Comparison of ENCODE assay signal across 8 cellular contexts in the genomic region with DNA sequence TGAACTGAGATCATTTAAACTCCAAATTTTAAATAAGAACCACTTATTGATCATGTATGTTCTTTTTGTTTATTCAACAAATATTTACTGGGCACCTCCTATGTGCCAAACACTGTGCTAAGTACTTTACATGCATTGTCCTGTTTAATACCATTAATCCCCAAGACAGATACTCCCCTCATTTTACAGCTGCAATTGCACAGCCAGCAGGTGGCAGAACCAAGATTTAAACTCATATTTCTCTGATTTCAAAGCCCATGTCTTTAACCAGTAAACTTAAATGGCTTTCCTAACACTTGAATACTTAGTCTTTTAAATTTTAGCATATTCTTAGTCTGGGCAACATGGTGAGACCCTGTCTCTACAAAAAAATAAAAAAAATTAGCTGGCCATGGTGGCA. TPM values are rescaled to one million over a fixed set of nuclear protein-coding genes. Genes with fewer than 3 reads are reported as not detected.
DNase-seq lines count a peak whose midpoint lies in the region; ATAC-seq and TF ChIP-seq lines count a peak whose summit lies in the region.

No MANE protein-coding gene starts in this region.

- TF ChIP-seq CTCF in right lobe of liver (IDR thresholded peaks at IDR 0.05), result peak; percentile 38 to 52 (median 48)

- no peak for TF ChIP-seq POLR2A in right lobe of liver (IDR thresholded peaks at IDR 0.05)

- peaks cover 4% of the 10 kb centered on the region; the same call in 1 of the 2 replicates for H3K36me3 ChIP-seq in Karpas-422 (ENCODE audit: insufficient read depth, low read length)
- peaks cover 0 to 30% (median 5%) of the 10 kb centered on the region in 4 donors for H3K36me3 ChIP-seq in right lobe of liver

- no peak overlapping the region for H3K27ac Mint-ChIP-seq in activated naive CD4-positive, alpha-beta T cell treated with anti-CD3 and anti-CD28 coated beads, Interleukin-2, amount 10 ng/mL, durations not matched to agents 7 days and 5 days

- DNase-seq in ELR (ENCODE audit: low read depth) (peak; percentile 36), Karpas-422 (peak; percentile 75), right lobe of liver (no peak), A172 (ENCODE audit: low spot score) (no peak), NCI-H345 (lab: John Stamatoyannopoulos, UW) (no peak)
- peak; percentile 50 for DNase-seq in activated naive CD4-positive, alpha-beta T cell treated with anti-CD3 and anti-CD28 coated beads, Interleukin-2, amount 10 ng/mL, durations not matched to agents 7 days and 5 days

- no peaks in the 10 kb centered on the region for H3K9me3 Mint-ChIP-seq in activated naive CD4-positive, alpha-beta T cell treated with anti-CD3 and anti-CD28 coated beads, Interleukin-2, amount 10 ng/mL, durations not matched to agents 7 days and 5 days

- no peaks in the 10 kb centered on the region for H4K20me1 ChIP-seq in Karpas-422 (ENCODE audit: insufficient read depth, low read depth, low read length)

- no peak overlapping the region for H3K4me3 Mint-ChIP-seq in activated naive CD4-positive, alpha-beta T cell treated with anti-CD3 and anti-CD28 coated beads, Interleukin-2, amount 10 ng/mL, durations not matched to agents 7 days and 5 days

- intact Hi-C loops in right lobe of liver (cut with DNase I), result no loop called here

- H3K27ac ChIP-seq in Karpas-422 (ENCODE audit: low read length), result no peak overlapping the region
- no peak overlapping the region for H3K27ac ChIP-seq in right lobe of liver

- H3K27me3 ChIP-seq in Karpas-422 (ENCODE audit: low read length), result no peaks in the 10 kb centered on the region
- H3K27me3 ChIP-seq in right lobe of liver, result no peaks in the 10 kb centered on the region

- H3K4me1 ChIP-seq in Karpas-422 (ENCODE audit: low read length) (peaks cover 34% of the 10 kb centered on the region), right lobe of liver (no peaks in the 10 kb centered on the region)

- no peaks in the 10 kb centered on the region for H3K4me1 Mint-ChIP-seq in activated naive CD4-positive, alpha-beta T cell treated with anti-CD3 and anti-CD28 coated beads, Interleukin-2, amount 10 ng/mL, durations not matched to agents 7 days and 5 days

- peaks cover 2% of the 10 kb centered on the region for H3K36me3 Mint-ChIP-seq in activated naive CD4-positive, alpha-beta T cell treated with anti-CD3 and anti-CD28 coated beads, Interleukin-2, amount 10 ng/mL, durations not matched to agents 7 days and 5 days

- no peak overlapping the region for H3K9ac ChIP-seq in Karpas-422 (ENCODE audit: low read length)

- H3K27me3 Mint-ChIP-seq in activated naive CD4-positive, alpha-beta T cell treated with anti-CD3 and anti-CD28 coated beads, Interleukin-2, amount 10 ng/mL, durations not matched to agents 7 days and 5 days, result no peaks in the 10 kb centered on the region

- CTCF ChIA-PET in activated naive CD4-positive, alpha-beta T cell treated with anti-CD3 and anti-CD28 coated beads, Interleukin-2, amount 10 ng/mL, durations not matched to agents 7 days and 5 days (lab: Charles Lee), result interaction anchor here (1.0 to 2.9 kb wide), 6 partner anchors 27 to 460 kb away, joined by 3 to 13 read pairs (median 5); a partner anchor contains a TSS

- H3K4me3 ChIP-seq in Karpas-422 (ENCODE audit: low read length) (no peak overlapping the region), right lobe of liver (no peak overlapping the region)

- H2AFZ ChIP-seq in Karpas-422 (ENCODE audit: low read length), result no peak overlapping the region

- H3K9me3 ChIP-seq in Karpas-422 (ENCODE audit: low read length), result no peaks in the 10 kb centered on the region
- no peaks in the 10 kb centered on the region for H3K9me3 ChIP-seq in right lobe of liver

- H3K9me2 ChIP-seq in Karpas-422 (replicated peaks; ENCODE audit: insufficient read depth, low read length), result no peaks in the 10 kb centered on the region

- H3K4me2 ChIP-seq in Karpas-422 (ENCODE audit: low read depth, low read length, poor library complexity, severe bottlenecking), result no peak overlapping the region

- ATAC-seq in right lobe of liver, result peak in 3 of 4 donors; percentile 36 to 52 (median 37)
- ATAC-seq in HG03039 (IDR thresholded peaks at IDR 0.05; ENCODE audit: unreplicated experiment), result no peak
- ATAC-seq in GM18498 (IDR thresholded peaks at IDR 0.05; ENCODE audit: unreplicated experiment), result no peak

- no peaks in the 10 kb centered on the region for H3K79me2 ChIP-seq in Karpas-422 (ENCODE audit: low read length)

RNA-seq across cellular contexts. Expression of a gene that starts 43.4 kb away (rescaled TPM):
- total RNA-seq in Karpas-422 (2014; rRNA removed; shearing (Covaris generic); ENCODE audit: low replicate concordance), result 28.5 and 44.7 TPM in 2 replicates
- total RNA-seq in right lobe of liver, result 1 to 10 TPM; 5.7 to 8.1 (median 7.0) TPM
- total RNA-seq in A172 (2014; rRNA removed; shearing (Covaris generic)), result 0.98 and 1.2 TPM in 2 replicates

Comparison
In these comparisons a context has a peak if more than half of its experiments do, and no peak if none do; other contexts are left out.
1. DNase-seq: peak in ELR (single experiment), Karpas-422 (single experiment) and activated naive CD4-positive, alpha-beta T cell treated with anti-CD3 and anti-CD28 coated beads, Interleukin-2, amount 10 ng/mL, durations not matched to agents 7 days and 5 days (single experiment); none in right lobe of liver (0 of 3), A172 (single experiment) and NCI-H345 (single experiment).
2. ATAC-seq: peak in right lobe of liver (3 of 4); none in HG03039 (single experiment) and GM18498 (single experiment).